In the genomic region with DNA sequence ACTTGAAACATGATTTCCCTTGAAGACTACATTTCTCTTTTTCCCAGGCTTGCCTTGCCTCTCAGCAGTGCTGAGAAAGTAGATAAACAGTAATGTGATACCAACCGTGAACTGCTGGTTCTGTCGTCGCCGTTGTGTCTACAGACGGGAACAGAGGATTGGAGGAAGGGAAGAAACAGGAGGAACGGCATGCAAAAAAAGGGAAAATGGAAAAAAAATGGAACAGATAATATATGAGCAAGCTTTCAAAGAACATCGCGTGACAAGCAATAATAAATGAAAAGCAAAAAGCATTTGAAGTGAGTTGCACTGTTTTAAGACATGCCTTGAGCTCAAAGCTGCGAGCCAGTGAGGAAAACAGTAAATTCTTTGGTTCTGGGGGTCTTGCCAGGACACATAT, we compare ENCODE assay signal across 22 cellular contexts.
DNase-seq lines count a peak whose midpoint lies in the region; ATAC-seq and TF ChIP-seq lines count a peak whose summit lies in the region.
"Had no signal": no experiment of that assay in that cellular context is flagged by ENCODE, and none has a peak within 500 bp of the region (broad histone marks: within the 10 kb centered on the region; RNA-seq: fewer than 3 reads in every experiment).

No MANE protein-coding gene starts in this region.

- no peak for TF ChIP-seq CTCF in VCaP (conservative IDR thresholded peaks at IDR 0.05)
- TF ChIP-seq CTCF in mesothelial cell of epicardium (IDR thresholded peaks at IDR 0.05; ENCODE audit: unreplicated experiment): no peak

- H3K9me3 Mint-ChIP-seq in mesothelial cell of epicardium: no peaks in the 10 kb centered on the region
- H3K9me3 Mint-ChIP-seq: central memory CD8-positive, alpha-beta T cell had no signal

- peak; percentile 69 for DNase-seq in NCI-H510A treated with DMSO at 0.1 percent for 48 hours (lab: John Stamatoyannopoulos, UW)
- DNase-seq in NCI-H510A (lab: John Stamatoyannopoulos, UW): no peak
- DNase-seq in mesothelial cell of epicardium (ENCODE audit: low spot score in 2 of 2, unreplicated experiment in 2 of 2): no peak
- no peak for DNase-seq in NCI-H524 treated with DMSO at 0.1 percent for 48 hours (lab: John Stamatoyannopoulos, UW)
- no peak for DNase-seq in mucosa of gallbladder (ENCODE audit: low spot score)
- DNase-seq in caudate nucleus (lab: John Stamatoyannopoulos, UW): no peak
- DNase-seq: activated CD8-positive, alpha-beta T cell treated with anti-CD3 and anti-CD28 coated beads, Interleukin-2, amount 10 ng/mL, durations not matched to agents 7 days and 5 days; activated T-cell treated with anti-CD3 and anti-CD28 coated beads, Interleukin-2, amount 50 U/mL, for 1 hour; DMS79 treated with DMSO at 0.1 percent for 48 hours; foreskin fibroblast; immature natural killer cell; KBM-7; lower lobe of right lung; MV-4-11; NCI-H2081 treated with DMSO at 0.1 percent for 48 hours; OCI-M1; stimulated activated CD4-positive, alpha-beta T cell treated with anti-CD3 and anti-CD28 coated beads, Interleukin-4, amount 100 ng/mL, for 1 hour; stimulated activated naive CD4-positive, alpha-beta T cell; T-helper 9 cell had no signal

- no peaks in the 10 kb centered on the region for H3K36me3 Mint-ChIP-seq in mesothelial cell of epicardium
- H3K36me3 Mint-ChIP-seq: immature natural killer cell had no signal

- peak overlapping the region; percentile 33 for H3K27ac ChIP-seq in VCaP
- no peak overlapping the region for H3K27ac ChIP-seq in caudate nucleus (ENCODE audit: low read depth, low read length)
- H3K27ac ChIP-seq: lower lobe of right lung had no signal

- ATAC-seq in esophagus mucosa: no peak
- ATAC-seq: activated CD8-positive, alpha-beta T cell treated with anti-CD3 and anti-CD28 coated beads, Interleukin-2, amount 10 ng/mL, durations not matched to agents 7 days and 5 days; lower lobe of right lung had no signal

- H3K27me3 Mint-ChIP-seq in mesothelial cell of epicardium (ENCODE audit: low read depth): no peaks in the 10 kb centered on the region
- H3K27me3 Mint-ChIP-seq: central memory CD8-positive, alpha-beta T cell had no signal

- H3K4me1 Mint-ChIP-seq in mesothelial cell of epicardium: peaks cover 74% of the 10 kb centered on the region
- H3K4me1 Mint-ChIP-seq: immature natural killer cell had no signal

- H3K27ac Mint-ChIP-seq in mesothelial cell of epicardium: peak overlapping the region; percentile 88
- H3K27ac Mint-ChIP-seq: activated CD8-positive, alpha-beta T cell treated with anti-CD3 and anti-CD28 coated beads, Interleukin-2, amount 10 ng/mL, durations not matched to agents 7 days and 5 days; immature natural killer cell had no signal

- H3K4me3 Mint-ChIP-seq in mesothelial cell of epicardium: no peak overlapping the region
- H3K4me3 Mint-ChIP-seq: activated CD8-positive, alpha-beta T cell treated with anti-CD3 and anti-CD28 coated beads, Interleukin-2, amount 10 ng/mL, durations not matched to agents 7 days and 5 days; central memory CD8-positive, alpha-beta T cell; immature natural killer cell had no signal
